In genomic region chr4:106264331-106264728, GRCh38 we compare ENCODE assay signal across 19 cellular contexts. TPM values are rescaled to one million over a fixed set of nuclear protein-coding genes. Genes with fewer than 3 reads are reported as not detected.
DNase-seq lines count a peak whose midpoint lies in the region; ATAC-seq, FAIRE-seq and TF ChIP-seq lines count a peak whose summit lies in the region.
"Had no signal": no experiment of that assay in that cellular context is flagged by ENCODE, and none has a peak within 500 bp of the region (broad histone marks: within the 10 kb centered on the region; RNA-seq: fewer than 3 reads in every experiment).

No MANE protein-coding gene starts in this region.

- 4% methylated on average over 4 of the region's 4 CpGs for WGBS in HepG2 (ENCODE audit: low lambda C conversion rate)

- no peaks in the 10 kb centered on the region for H3K4me1 Mint-ChIP-seq in activated CD8-positive, alpha-beta T cell treated with anti-CD3 and anti-CD28 coated beads, Interleukin-2, amount 10 ng/mL, durations not matched to agents 7 days and 5 days (ENCODE audit: low read depth)

- in situ Hi-C loops in HepG2 (cut with HindIII; ENCODE audit: extremely low pct_ligation_motif_present, low pct_unique_long_range_greater_than_20kb) (no loop called here), HAP-1 (cut with MboI; ENCODE audit: low sequenced_read_pairs) (loop anchor here (10.0 kb wide), 1 partner anchor 230 kb away; no protein-coding TSS in a partner anchor)

- peaks cover 72% of the 10 kb centered on the region for H3K79me2 ChIP-seq in HepG2 (ENCODE audit: insufficient read depth, low read length)
- H3K79me2 ChIP-seq: parathyroid adenoma had no signal

- no peak overlapping the region for H2AFZ ChIP-seq in HepG2 (ENCODE audit: low read length)
- H2AFZ ChIP-seq: parathyroid adenoma had no signal

- no peaks in the 10 kb centered on the region for H3K36me3 Mint-ChIP-seq in activated CD8-positive, alpha-beta T cell treated with anti-CD3 and anti-CD28 coated beads, Interleukin-2, amount 10 ng/mL, durations not matched to agents 7 days and 5 days (ENCODE audit: low read depth)

- peak; percentile 39 for DNase-seq in A673 (ENCODE audit: low spot score)
- DNase-seq in amniotic epithelial cell (ENCODE audit: low read depth) = peak; percentile 81
- DNase-seq in HepG2 (ENCODE audit: low spot score) = peak; percentile 79
- DNase-seq in HAP-1 (ENCODE audit: low spot score in 2 of 2) = no peak
- no peak for DNase-seq in NCI-H2029 treated with DMSO at 0.1 percent for 48 hours (lab: John Stamatoyannopoulos, UW)
- DNase-seq in activated CD8-positive, alpha-beta T cell treated with anti-CD3 and anti-CD28 coated beads, Interleukin-2, amount 10 ng/mL, durations not matched to agents 7 days and 5 days = no peak
- DNase-seq: activated CD8-positive, alpha-beta T cell treated with anti-CD3 and anti-CD28 coated beads for 36 hours; DMS79 treated with DMSO at 0.1 percent for 48 hours; Karpas-422; NCI-H1930; SIG-M5; stimulated activated CD4-positive, alpha-beta T cell treated with anti-CD3 and anti-CD28 coated beads, Interleukin-12 subunit alpha, Interleukin-12 subunit beta, amount 100 ng/mL, for 4 hours had no signal

- no peaks in the 10 kb centered on the region for H3K9me3 Mint-ChIP-seq in activated CD8-positive, alpha-beta T cell treated with anti-CD3 and anti-CD28 coated beads, Interleukin-2, amount 10 ng/mL, durations not matched to agents 7 days and 5 days (ENCODE audit: insufficient read depth)
- H3K9me3 Mint-ChIP-seq: activated CD8-positive, alpha-beta T cell treated with anti-CD3 and anti-CD28 coated beads for 36 hours; dendritic cell treated with granulocyte-macrophage colony-stimulating factor and Interleukin-4, amounts not matched to agents 40 ng/mL and 50 ng/mL, for 4 days had no signal

- peak overlapping the region; percentile 60 for H3K9ac ChIP-seq in HepG2 (ENCODE audit: insufficient read depth, low read depth, low read length)
- H3K9ac ChIP-seq: parathyroid adenoma had no signal

- TF ChIP-seq CTCF in A673 (conservative IDR thresholded peaks at IDR 0.05; ENCODE audit: low read depth, low read length) = no peak
- no peak for TF ChIP-seq CTCF in HepG2 (CRISPR knock-in tag; IDR thresholded peaks at IDR 0.05)

- H3K4me3 ChIP-seq in A673 (ENCODE audit: low read depth, low read length, poor library complexity, severe bottlenecking) = no peak overlapping the region
- H3K4me3 ChIP-seq in HepG2 (replicated peaks in 1 of 3; ENCODE audit: insufficient read depth in 1 of 3, low read depth in 2 of 3, low read length in 3 of 3) = peak overlapping the region in 2 of 3 experiments; percentile 6 to 19; a peak in 2 of 6 replicates
- H3K4me3 ChIP-seq in HAP-1 = no peak overlapping the region

- H4K20me1 ChIP-seq in HepG2 (ENCODE audit: insufficient read depth, low read length) = no peaks in the 10 kb centered on the region

- peak; percentile 55 for ATAC-seq in HG03135 (IDR thresholded peaks at IDR 0.05; ENCODE audit: unreplicated experiment)
- peak; percentile 96 for ATAC-seq in HepG2
- ATAC-seq in esophagus mucosa = no peak
- no peak for ATAC-seq in activated CD8-positive, alpha-beta T cell treated with anti-CD3 and anti-CD28 coated beads, Interleukin-2, amount 10 ng/mL, durations not matched to agents 7 days and 5 days
- ATAC-seq: activated CD8-positive, alpha-beta T cell treated with anti-CD3 and anti-CD28 coated beads for 36 hours; HCT116 had no signal

- FAIRE-seq in HepG2 (lab: Jason Lieb, UNC) = peak; percentile 82
- FAIRE-seq: astrocyte had no signal

- no peaks in the 10 kb centered on the region for H3K27me3 Mint-ChIP-seq in activated CD8-positive, alpha-beta T cell treated with anti-CD3 and anti-CD28 coated beads, Interleukin-2, amount 10 ng/mL, durations not matched to agents 7 days and 5 days (ENCODE audit: low read depth)
- H3K27me3 Mint-ChIP-seq: activated CD8-positive, alpha-beta T cell treated with anti-CD3 and anti-CD28 coated beads for 36 hours; dendritic cell treated with granulocyte-macrophage colony-stimulating factor and Interleukin-4, amounts not matched to agents 40 ng/mL and 50 ng/mL, for 4 days had no signal

- H3K27ac ChIP-seq in A673 (ENCODE audit: low read depth, low read length, poor library complexity, severe bottlenecking) = no peak overlapping the region
- H3K27ac ChIP-seq in HepG2 (ENCODE audit: extremely low read length, insufficient read depth, low read length) = peak overlapping the region; percentile 94
- H3K27ac ChIP-seq: HL-60, parathyroid adenoma had no signal

- H3K4me1 ChIP-seq in A673 (ENCODE audit: insufficient read depth, low read length, poor library complexity, severe bottlenecking) (peaks cover 15% of the 10 kb centered on the region), HepG2 (ENCODE audit: insufficient read depth, low read length) (peaks cover 96% of the 10 kb centered on the region), HAP-1 (peaks cover 4% of the 10 kb centered on the region; the same call in 1 of the 2 replicates)
- H3K4me1 ChIP-seq: parathyroid adenoma had no signal

- H3K36me3 ChIP-seq in A673 (ENCODE audit: insufficient read depth, low read length, poor library complexity, severe bottlenecking) (no peaks in the 10 kb centered on the region), HepG2 (replicated peaks in 1 of 2; ENCODE audit: control insufficient read depth in 1 of 2, insufficient read depth in 2 of 2, low read length in 2 of 2) (no peaks in the 10 kb centered on the region; a peak in 1 of 5 replicates), HAP-1 (replicated peaks) (no peaks in the 10 kb centered on the region)

- no TSS peak for BruUV-seq in A673 (replicated peaks; lab: Mats Ljungman, UMichigan)
- no TSS peak for BruUV-seq in HepG2 (replicated peaks; lab: Mats Ljungman, UMichigan)

- POLR2A ChIA-PET in A673 (lab: Charles Lee; ENCODE audit: low non-redundant PET) = no interaction called here
- POLR2A ChIA-PET in HepG2 (lab: Yijun Ruan, JAX) = interaction anchor here (0.8 to 1.2 kb wide), 14 partner anchors 9 to 239 kb away, joined by 3 to 26 read pairs (median 4); partner anchors contain the start of genes AIMP1 and TBCK
- POLR2A ChIA-PET in activated CD8-positive, alpha-beta T cell treated with anti-CD3 and anti-CD28 coated beads, Interleukin-2, amount 10 ng/mL, durations not matched to agents 7 days and 5 days (lab: Charles Lee) = no interaction called here

- intact Hi-C loops in A673 (cut with micrococcal nuclease; ENCODE audit: unreplicated experiment) = loop anchor here (10.0 kb wide), 1 partner anchor 550 kb away; no protein-coding TSS in a partner anchor
- intact Hi-C loops in HepG2 (cut with micrococcal nuclease; ENCODE audit: unreplicated experiment) = loop anchor here (10.0 kb wide), 1 partner anchor 540 kb away; no protein-coding TSS in a partner anchor

- no peaks in the 10 kb centered on the region for H3K9me3 ChIP-seq in A673 (ENCODE audit: low read depth, low read length, poor library complexity, severe bottlenecking)
- H3K9me3 ChIP-seq in HepG2 (ENCODE audit: low read length) = no peaks in the 10 kb centered on the region
- no peaks in the 10 kb centered on the region for H3K9me3 ChIP-seq in HAP-1

- TF ChIP-seq POLR2A in HepG2 (IDR thresholded peaks at IDR 0.05; ENCODE audit: insufficient read depth in 1 of 2, low read depth in 2 of 2, low read length in 2 of 2) = peak; percentile 29 to 54; a peak in 1 of 4 replicates

- H3K27me3 ChIP-seq in A673 (replicated peaks; ENCODE audit: insufficient read depth, low read depth, low read length, poor library complexity) (no peaks in the 10 kb centered on the region), HepG2 (ENCODE audit: control insufficient read depth in 1 of 2, insufficient read depth in 2 of 2, low read length in 2 of 2) (no peaks in the 10 kb centered on the region), HAP-1 (ENCODE audit: low read depth) (no peaks in the 10 kb centered on the region)

- no peak overlapping the region for H3K4me3 Mint-ChIP-seq in activated CD8-positive, alpha-beta T cell treated with anti-CD3 and anti-CD28 coated beads, Interleukin-2, amount 10 ng/mL, durations not matched to agents 7 days and 5 days
- H3K4me3 Mint-ChIP-seq: activated CD8-positive, alpha-beta T cell treated with anti-CD3 and anti-CD28 coated beads for 36 hours; dendritic cell treated with granulocyte-macrophage colony-stimulating factor and Interleukin-4, amounts not matched to agents 40 ng/mL and 50 ng/mL, for 4 days had no signal

- CTCF ChIA-PET in A673 (lab: Charles Lee) (no interaction called here), HepG2 (lab: Yijun Ruan, JAX; ENCODE audit: low intra/inter-chr PET ratio, low total read pairs) (no interaction called here)
- CTCF ChIA-PET in activated CD8-positive, alpha-beta T cell treated with anti-CD3 and anti-CD28 coated beads, Interleukin-2, amount 10 ng/mL, durations not matched to agents 7 days and 5 days (lab: Charles Lee) = interaction anchor here (0.7 kb wide), 1 partner anchor 9 kb away, joined by 3 read pairs; no protein-coding TSS in a partner anchor

- H3K27ac Mint-ChIP-seq in activated CD8-positive, alpha-beta T cell treated with anti-CD3 and anti-CD28 coated beads, Interleukin-2, amount 10 ng/mL, durations not matched to agents 7 days and 5 days = no peak overlapping the region
- H3K27ac Mint-ChIP-seq: activated CD8-positive, alpha-beta T cell treated with anti-CD3 and anti-CD28 coated beads for 36 hours; dendritic cell treated with granulocyte-macrophage colony-stimulating factor and Interleukin-4, amounts not matched to agents 40 ng/mL and 50 ng/mL, for 4 days had no signal

- TF ChIP-seq EP300 in HepG2 (IDR thresholded peaks at IDR 0.05; ENCODE audit: low read depth in 2 of 2, low read length in 2 of 2) (peak in 1 of 2 experiments; percentile 90; a peak in 2 of 4 replicates), HepG2 (CRISPR knock-in tag; IDR thresholded peaks at IDR 0.05; ENCODE audit: borderline replicate concordance) (peak; percentile 48; the same call in 1 of the 2 replicates)

- TF ChIP-seq RAD21 in HepG2 (CRISPR knock-in tag; IDR thresholded peaks at IDR 0.05) = no peak

- H3K4me2 ChIP-seq in HepG2 (ENCODE audit: low read depth, low read length) = peak overlapping the region; percentile 61

RNA-seq across cellular contexts. Expression of gene TBCK, which starts 51.7 kb away (rescaled TPM):
- total RNA-seq in A673 (2021) (25.5 and 28.7 TPM in 2 replicates), HepG2 (2016; rRNA removed; fragmentation: Illumina TruSeq; extraction: Trizol) (44.3 and 51.0 TPM in 2 replicates), esophagus mucosa (21.6 TPM)
- total RNA-seq in HepG2 (2016; cell fraction: cytosol; rRNA removed; fragmentation: Illumina TruSeq; extraction: Trizol; ENCODE audit: low read depth) = 51.6 and 59.0 TPM in 2 replicates
- total RNA-seq in HepG2 (2016; cell fraction: insoluble cytoplasmic fraction; rRNA removed; fragmentation: Illumina TruSeq; extraction: Trizol) = 38.7 and 48.0 TPM in 2 replicates
- 31.2 and 40.8 TPM in 2 replicates for total RNA-seq in HepG2 (2016; cell fraction: membrane; rRNA removed; fragmentation: Illumina TruSeq; extraction: Trizol)
- total RNA-seq in HepG2 (2016; cell fraction: nucleus; rRNA removed; fragmentation: Illumina TruSeq; extraction: Trizol) = 170 and 177 TPM in 2 replicates
- polyA plus RNA-seq in HepG2 (2011; rRNA removed) = 55.7 and 62.4 TPM in 2 replicates
- polyA plus RNA-seq in HepG2 (2011; cell fraction: cytosol; rRNA removed) = 20.1 and 25.7 TPM in 2 replicates
- polyA plus RNA-seq in HepG2 (2011; cell fraction: nucleus; rRNA removed) = 121 and 149 TPM in 2 replicates
- 24.7 and 32.0 TPM in 2 replicates for polyA plus RNA-seq in HepG2 (2012)
- 1.9 and 2.8 TPM in 2 replicates for polyA plus RNA-seq in HepG2 (2016; cell fraction: cytosol; fragmentation: Illumina TruSeq; extraction: Trizol; ENCODE audit: low read depth)
- 27.6 and 28.6 TPM in 2 replicates for polyA plus RNA-seq in HepG2 (2016; cell fraction: insoluble cytoplasmic fraction; fragmentation: Illumina TruSeq; extraction: Trizol; ENCODE audit: low read depth)
- polyA plus RNA-seq in HepG2 (2016; cell fraction: membrane; fragmentation: Illumina TruSeq; extraction: Trizol; ENCODE audit: low read depth) = 6.4 and 6.6 TPM in 2 replicates
- polyA plus RNA-seq in HepG2 (2016; cell fraction: nucleus; fragmentation: Illumina TruSeq; extraction: Trizol; ENCODE audit: insufficient read depth, low read depth) = 52.1 and 53.0 TPM in 2 replicates
- polyA minus RNA-seq in HepG2 (2011; rRNA and poly(A)+ RNA removed; ENCODE audit: low replicate concordance) = 16.3 and 149 TPM in 2 replicates
- polyA minus RNA-seq in HepG2 (2011; cell fraction: cytosol; rRNA and poly(A)+ RNA removed) = 25.6 and 32.7 TPM in 2 replicates
- 587 and 688 TPM in 2 replicates for polyA minus RNA-seq in HepG2 (2011; cell fraction: nucleus; rRNA and poly(A)+ RNA removed)
- total RNA-seq in activated CD8-positive, alpha-beta T cell treated with anti-CD3 and anti-CD28 coated beads, Interleukin-2, amount 10 ng/mL, durations not matched to agents 7 days and 5 days = 10 to 100 TPM; 33.7 to 36.8 TPM

RNA-seq across cellular contexts. Expression of gene AIMP1, which starts 52.0 kb away (rescaled TPM):
- total RNA-seq in A673 (2021) (71.1 and 74.8 TPM in 2 replicates), HepG2 (2016; rRNA removed; fragmentation: Illumina TruSeq; extraction: Trizol) (82.9 and 116 TPM in 2 replicates), esophagus mucosa (32.8 TPM)
- total RNA-seq in HepG2 (2016; cell fraction: cytosol; rRNA removed; fragmentation: Illumina TruSeq; extraction: Trizol; ENCODE audit: low read depth) = 30.5 and 34.0 TPM in 2 replicates
- 83.6 and 117 TPM in 2 replicates for total RNA-seq in HepG2 (2016; cell fraction: insoluble cytoplasmic fraction; rRNA removed; fragmentation: Illumina TruSeq; extraction: Trizol)
- total RNA-seq in HepG2 (2016; cell fraction: membrane; rRNA removed; fragmentation: Illumina TruSeq; extraction: Trizol) = 39.0 and 40.1 TPM in 2 replicates
- 44.3 and 52.5 TPM in 2 replicates for total RNA-seq in HepG2 (2016; cell fraction: nucleus; rRNA removed; fragmentation: Illumina TruSeq; extraction: Trizol)
- polyA plus RNA-seq in HepG2 (2011; rRNA removed) = 19.6 and 28.6 TPM in 2 replicates
- polyA plus RNA-seq in HepG2 (2011; cell fraction: cytosol; rRNA removed) = 10.4 and 14.9 TPM in 2 replicates
- 14.5 and 20.1 TPM in 2 replicates for polyA plus RNA-seq in HepG2 (2011; cell fraction: nucleus; rRNA removed)
- 51.2 and 79.1 TPM in 2 replicates for polyA plus RNA-seq in HepG2 (2012)
- polyA plus RNA-seq in HepG2 (2016; cell fraction: cytosol; fragmentation: Illumina TruSeq; extraction: Trizol; ENCODE audit: low read depth) = 20.3 and 22.2 TPM in 2 replicates
- polyA plus RNA-seq in HepG2 (2016; cell fraction: insoluble cytoplasmic fraction; fragmentation: Illumina TruSeq; extraction: Trizol; ENCODE audit: low read depth) = 110 and 116 TPM in 2 replicates
- polyA plus RNA-seq in HepG2 (2016; cell fraction: membrane; fragmentation: Illumina TruSeq; extraction: Trizol; ENCODE audit: low read depth) = 23.9 and 29.0 TPM in 2 replicates
- 92.7 and 105 TPM in 2 replicates for polyA plus RNA-seq in HepG2 (2016; cell fraction: nucleus; fragmentation: Illumina TruSeq; extraction: Trizol; ENCODE audit: insufficient read depth, low read depth)
- polyA minus RNA-seq in HepG2 (2011; rRNA and poly(A)+ RNA removed; ENCODE audit: low replicate concordance) = 2.7 and 3.9 TPM in 2 replicates
- 10.7 and 11.9 TPM in 2 replicates for polyA minus RNA-seq in HepG2 (2011; cell fraction: cytosol; rRNA and poly(A)+ RNA removed)
- polyA minus RNA-seq in HepG2 (2011; cell fraction: nucleus; rRNA and poly(A)+ RNA removed) = 20.3 and 25.0 TPM in 2 replicates
- 10 to 100 TPM; 47.1 to 58.0 TPM for total RNA-seq in activated CD8-positive, alpha-beta T cell treated with anti-CD3 and anti-CD28 coated beads, Interleukin-2, amount 10 ng/mL, durations not matched to agents 7 days and 5 days

Comparison
In these comparisons a context has a peak if more than half of its experiments do, and no peak if none do; other contexts are left out.
1. DNase-seq: peak in A673 (single experiment), amniotic epithelial cell (single experiment) and HepG2 (single experiment); none in HAP-1 (0 of 2), NCI-H2029 treated with DMSO at 0.1 percent for 48 hours (single experiment) and activated CD8-positive, alpha-beta T cell treated with anti-CD3 and anti-CD28 coated beads, Interleukin-2, amount 10 ng/mL, durations not matched to agents 7 days and 5 days (single experiment).
2. H3K4me3 ChIP-seq: peak in HepG2 (2 of 3); none in A673 (single experiment) and HAP-1 (single experiment).
3. ATAC-seq: peak in HG03135 (single experiment) and HepG2 (single experiment); none in esophagus mucosa (single experiment) and activated CD8-positive, alpha-beta T cell treated with anti-CD3 and anti-CD28 coated beads, Interleukin-2, amount 10 ng/mL, durations not matched to agents 7 days and 5 days (single experiment).